ENCODE assay signal across 2 cellular contexts in genomic region chr4:101621120-101621519, GRCh38.
TF ChIP-seq lines count a peak whose summit lies in the region.

No MANE protein-coding gene starts in this region.

TF ChIP-seq in SK-N-SH treated with all-trans-retinoic acid at 6 μM for 48 hours, 23 proteins besides CTCF, POLR2A, EP300 and RAD21 (continued from another document):
- TF ChIP-seq TSHZ2 (CRISPR knock-in tag; IDR thresholded peaks at IDR 0.05) (no peak), GLIS3 (CRISPR knock-in tag; IDR thresholded peaks at IDR 0.05) (no peak), ZFP3 (CRISPR knock-in tag; IDR thresholded peaks at IDR 0.05) (no peak), ISL1 (CRISPR knock-in tag; IDR thresholded peaks at IDR 0.05) (no peak), ZFP30 (CRISPR knock-in tag; IDR thresholded peaks at IDR 0.05) (no peak), TOX (CRISPR knock-in tag; IDR thresholded peaks at IDR 0.05; ENCODE audit: borderline replicate concordance) (no peak), CREB5 (CRISPR knock-in tag; IDR thresholded peaks at IDR 0.05; ENCODE audit: low read depth) (no peak), ZNF8 (CRISPR knock-in tag; IDR thresholded peaks at IDR 0.05) (no peak), ARNTL (CRISPR knock-in tag; IDR thresholded peaks at IDR 0.05; ENCODE audit: borderline replicate concordance, low read depth) (no peak), CSDC2 (CRISPR knock-in tag; IDR thresholded peaks at IDR 0.05) (no peak)

TF ChIP-seq in WTC11, 78 proteins besides CTCF, POLR2A, EP300 and RAD21 (continued from another document):
- no peak for TF ChIP-seq PRDM15 (CRISPR knock-in tag; IDR thresholded peaks at IDR 0.05)
- TF ChIP-seq NFYB (CRISPR knock-in tag; conservative IDR thresholded peaks at IDR 0.05; ENCODE audit: low read depth) = no peak
- TF ChIP-seq ZNF671 (CRISPR knock-in tag; IDR thresholded peaks at IDR 0.05) = no peak
- TF ChIP-seq MLX (CRISPR knock-in tag; IDR thresholded peaks at IDR 0.05) = no peak
- no peak for TF ChIP-seq ERG (CRISPR knock-in tag; IDR thresholded peaks at IDR 0.05)
- TF ChIP-seq IRF2 (CRISPR knock-in tag; IDR thresholded peaks at IDR 0.05; ENCODE audit: borderline replicate concordance, low read depth) = no peak
